Comparison of ENCODE assay signal across 1 cellular context in the genomic region with DNA sequence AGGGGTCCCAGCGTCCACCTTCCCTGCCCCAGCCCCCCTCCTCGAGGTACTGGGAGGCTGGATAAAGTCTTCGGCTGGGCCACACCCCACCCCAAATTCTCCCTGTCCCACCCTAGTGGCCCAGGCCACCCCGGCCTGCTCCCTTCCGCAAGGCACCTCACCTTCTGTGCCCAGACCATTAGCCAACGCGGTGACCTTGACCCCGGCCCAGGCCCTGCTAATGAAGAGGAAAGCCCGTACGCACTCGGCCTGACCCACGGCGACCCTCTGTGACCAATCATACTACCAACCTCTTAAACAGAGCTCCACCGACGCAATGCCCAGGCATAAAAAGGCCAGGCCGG.
TF ChIP-seq lines count a peak whose summit lies in the region.

No MANE protein-coding gene starts in this region.

TF ChIP-seq in HepG2, 621 proteins besides CTCF, POLR2A, EP300 and RAD21 (continued from another document and continues in another):
- TF ChIP-seq ZNF687 (CRISPR knock-in tag; IDR thresholded peaks at IDR 0.05), result peak; percentile 42
- TF ChIP-seq PRMT3 (CRISPR knock-in tag; IDR thresholded peaks at IDR 0.05; ENCODE audit: borderline replicate concordance, low read depth), result no peak
- TF ChIP-seq RARA (CRISPR knock-in tag; IDR thresholded peaks at IDR 0.05), result peak; percentile 52; the same call in 1 of the 2 replicates
- TF ChIP-seq ZNF549 (CRISPR knock-in tag; IDR thresholded peaks at IDR 0.05), result no peak
- peak; percentile 81 for TF ChIP-seq NR2F6 (IDR thresholded peaks at IDR 0.05)
- peak; percentile 86 for TF ChIP-seq NR2F6 (CRISPR knock-in tag; IDR thresholded peaks at IDR 0.05)
- TF ChIP-seq, protein P1, sequence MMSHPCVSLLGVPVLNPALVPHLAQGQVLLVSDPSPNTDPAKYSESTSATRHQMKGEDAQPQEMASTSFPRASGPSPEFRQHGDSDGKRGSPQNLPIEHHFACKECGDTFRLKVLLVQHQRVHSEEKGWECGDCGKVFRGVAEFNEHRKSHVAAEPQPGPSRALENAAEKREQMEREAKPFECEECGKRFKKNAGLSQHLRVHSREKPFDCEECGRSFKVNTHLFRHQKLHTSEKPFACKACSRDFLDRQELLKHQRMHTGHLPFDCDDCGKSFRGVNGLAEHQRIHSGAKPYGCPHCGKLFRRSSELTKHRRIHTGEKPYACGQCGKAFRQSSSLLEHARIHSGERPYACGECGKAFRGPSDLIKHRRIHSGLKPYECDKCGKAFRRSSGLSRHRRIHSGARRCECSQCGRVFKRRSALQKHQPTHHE (CRISPR knock-in tag; IDR thresholded peaks at IDR 0.05; ENCODE audit: borderline replicate concordance), result no peak
- no peak for TF ChIP-seq NFRKB (IDR thresholded peaks at IDR 0.05)
- no peak for TF ChIP-seq ZNF18 (CRISPR knock-in tag; IDR thresholded peaks at IDR 0.05; ENCODE audit: insufficient replicate concordance)
- no peak for TF ChIP-seq ZNF276 (CRISPR knock-in tag; IDR thresholded peaks at IDR 0.05; ENCODE audit: low read depth)
- no peak for TF ChIP-seq MTA3 (CRISPR knock-in tag; IDR thresholded peaks at IDR 0.05)
- no peak for TF ChIP-seq MBNL3 (CRISPR knock-in tag; conservative IDR thresholded peaks at IDR 0.05)
- TF ChIP-seq PRDM15 (CRISPR knock-in tag; IDR thresholded peaks at IDR 0.05), result no peak
- TF ChIP-seq HNRNPL (IDR thresholded peaks at IDR 0.05; ENCODE audit: low read depth, low read length), result 0 out of 2 replicates have a peak, but pooled peaks have one; percentile 61
- TF ChIP-seq, protein P2, sequence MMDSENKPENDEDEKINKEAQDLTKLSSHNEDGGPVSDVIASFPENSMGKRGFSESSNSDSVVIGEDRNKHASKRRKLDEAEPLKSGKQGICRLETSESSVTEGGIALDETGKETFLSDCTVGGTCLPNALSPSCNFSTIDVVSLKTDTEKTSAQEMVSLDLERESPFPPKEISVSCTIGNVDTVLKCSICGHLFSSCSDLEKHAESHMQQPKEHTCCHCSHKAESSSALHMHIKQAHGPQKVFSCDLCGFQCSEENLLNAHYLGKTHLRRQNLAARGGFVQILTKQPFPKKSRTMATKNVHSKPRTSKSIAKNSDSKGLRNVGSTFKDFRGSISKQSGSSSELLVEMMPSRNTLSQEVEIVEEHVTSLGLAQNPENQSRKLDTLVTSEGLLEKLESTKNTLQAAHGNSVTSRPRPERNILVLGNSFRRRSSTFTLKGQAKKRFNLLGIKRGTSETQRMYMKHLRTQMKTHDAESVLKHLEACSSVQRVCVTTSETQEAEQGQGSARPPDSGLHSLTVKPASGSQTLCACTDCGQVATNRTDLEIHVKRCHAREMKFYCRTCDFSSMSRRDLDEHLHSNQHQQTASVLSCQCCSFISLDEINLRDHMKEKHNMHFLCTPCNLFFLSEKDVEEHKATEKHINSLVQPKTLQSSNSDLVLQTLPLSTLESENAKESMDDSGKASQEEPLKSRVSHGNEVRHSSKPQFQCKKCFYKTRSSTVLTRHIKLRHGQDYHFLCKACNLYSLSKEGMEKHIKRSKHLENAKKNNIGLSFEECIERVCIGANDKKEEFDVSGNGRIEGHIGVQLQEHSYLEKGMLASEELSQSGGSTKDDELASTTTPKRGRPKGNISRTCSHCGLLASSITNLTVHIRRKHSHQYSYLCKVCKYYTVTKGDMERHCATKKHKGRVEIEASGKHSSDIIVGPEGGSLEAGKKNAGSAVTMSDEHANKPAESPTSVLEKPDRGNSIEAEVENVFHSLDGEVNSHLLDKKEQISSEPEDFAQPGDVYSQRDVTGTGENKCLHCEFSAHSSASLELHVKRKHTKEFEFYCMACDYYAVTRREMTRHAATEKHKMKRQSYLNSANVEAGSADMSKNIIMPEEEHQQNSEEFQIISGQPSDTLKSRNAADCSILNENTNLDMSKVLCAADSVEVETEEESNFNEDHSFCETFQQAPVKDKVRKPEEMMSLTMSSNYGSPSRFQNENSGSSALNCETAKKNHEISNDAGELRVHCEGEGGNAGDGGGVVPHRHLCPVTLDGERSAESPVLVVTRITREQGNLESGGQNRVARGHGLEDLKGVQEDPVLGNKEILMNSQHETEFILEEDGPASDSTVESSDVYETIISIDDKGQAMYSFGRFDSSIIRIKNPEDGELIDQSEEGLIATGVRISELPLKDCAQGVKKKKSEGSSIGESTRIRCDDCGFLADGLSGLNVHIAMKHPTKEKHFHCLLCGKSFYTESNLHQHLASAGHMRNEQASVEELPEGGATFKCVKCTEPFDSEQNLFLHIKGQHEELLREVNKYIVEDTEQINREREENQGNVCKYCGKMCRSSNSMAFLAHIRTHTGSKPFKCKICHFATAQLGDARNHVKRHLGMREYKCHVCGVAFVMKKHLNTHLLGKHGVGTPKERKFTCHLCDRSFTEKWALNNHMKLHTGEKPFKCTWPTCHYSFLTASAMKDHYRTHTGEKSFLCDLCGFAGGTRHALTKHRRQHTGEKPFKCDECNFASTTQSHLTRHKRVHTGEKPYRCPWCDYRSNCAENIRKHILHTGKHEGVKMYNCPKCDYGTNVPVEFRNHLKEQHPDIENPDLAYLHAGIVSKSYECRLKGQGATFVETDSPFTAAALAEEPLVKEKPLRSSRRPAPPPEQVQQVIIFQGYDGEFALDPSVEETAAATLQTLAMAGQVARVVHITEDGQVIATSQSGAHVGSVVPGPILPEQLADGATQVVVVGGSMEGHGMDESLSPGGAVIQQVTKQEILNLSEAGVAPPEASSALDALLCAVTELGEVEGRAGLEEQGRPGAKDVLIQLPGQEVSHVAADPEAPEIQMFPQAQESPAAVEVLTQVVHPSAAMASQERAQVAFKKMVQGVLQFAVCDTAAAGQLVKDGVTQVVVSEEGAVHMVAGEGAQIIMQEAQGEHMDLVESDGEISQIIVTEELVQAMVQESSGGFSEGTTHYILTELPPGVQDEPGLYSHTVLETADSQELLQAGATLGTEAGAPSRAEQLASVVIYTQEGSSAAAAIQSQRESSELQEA (CRISPR knock-in tag; IDR thresholded peaks at IDR 0.05; ENCODE audit: not compliant biosample characterization), result no peak
- no peak for TF ChIP-seq TARDBP (CRISPR knock-in tag; IDR thresholded peaks at IDR 0.05)
- peak; percentile 33; the same call in 1 of the 2 replicates for TF ChIP-seq ZNF614 (CRISPR knock-in tag; IDR thresholded peaks at IDR 0.05; ENCODE audit: borderline replicate concordance)
- peak; percentile 43; the same call in 1 of the 2 replicates for TF ChIP-seq SALL1 (CRISPR knock-in tag; IDR thresholded peaks at IDR 0.05)
- TF ChIP-seq ZNF138 (CRISPR knock-in tag; IDR thresholded peaks at IDR 0.05; ENCODE audit: low read depth), result no peak
- no peak for TF ChIP-seq HES4 (CRISPR knock-in tag; IDR thresholded peaks at IDR 0.05; ENCODE audit: borderline replicate concordance)
- TF ChIP-seq MYC (CRISPR knock-in tag; IDR thresholded peaks at IDR 0.05; ENCODE audit: borderline replicate concordance), result no peak
- no peak for TF ChIP-seq ZBTB21 (CRISPR knock-in tag; IDR thresholded peaks at IDR 0.05)
- no peak for TF ChIP-seq ZGPAT (CRISPR knock-in tag; IDR thresholded peaks at IDR 0.05)
- TF ChIP-seq, protein P3, sequence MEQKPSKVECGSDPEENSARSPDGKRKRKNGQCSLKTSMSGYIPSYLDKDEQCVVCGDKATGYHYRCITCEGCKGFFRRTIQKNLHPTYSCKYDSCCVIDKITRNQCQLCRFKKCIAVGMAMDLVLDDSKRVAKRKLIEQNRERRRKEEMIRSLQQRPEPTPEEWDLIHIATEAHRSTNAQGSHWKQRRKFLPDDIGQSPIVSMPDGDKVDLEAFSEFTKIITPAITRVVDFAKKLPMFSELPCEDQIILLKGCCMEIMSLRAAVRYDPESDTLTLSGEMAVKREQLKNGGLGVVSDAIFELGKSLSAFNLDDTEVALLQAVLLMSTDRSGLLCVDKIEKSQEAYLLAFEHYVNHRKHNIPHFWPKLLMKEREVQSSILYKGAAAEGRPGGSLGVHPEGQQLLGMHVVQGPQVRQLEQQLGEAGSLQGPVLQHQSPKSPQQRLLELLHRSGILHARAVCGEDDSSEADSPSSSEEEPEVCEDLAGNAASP (CRISPR knock-in tag; IDR thresholded peaks at IDR 0.05; ENCODE audit: borderline replicate concordance), result peak; percentile 28; the same call in 1 of the 2 replicates
- TF ChIP-seq KDM2A (CRISPR knock-in tag; IDR thresholded peaks at IDR 0.05; ENCODE audit: borderline replicate concordance, low read depth), result no peak
- TF ChIP-seq ZMYM3 (CRISPR knock-in tag; IDR thresholded peaks at IDR 0.05), result 0 out of 2 replicates have a peak, but pooled peaks have one; percentile 24
- no peak for TF ChIP-seq TBP (CRISPR knock-in tag; IDR thresholded peaks at IDR 0.05)
- TF ChIP-seq SATB2 (CRISPR knock-in tag; IDR thresholded peaks at IDR 0.05), result no peak
